Comparison of ENCODE assay signal across 1 cellular context in the genomic region with DNA sequence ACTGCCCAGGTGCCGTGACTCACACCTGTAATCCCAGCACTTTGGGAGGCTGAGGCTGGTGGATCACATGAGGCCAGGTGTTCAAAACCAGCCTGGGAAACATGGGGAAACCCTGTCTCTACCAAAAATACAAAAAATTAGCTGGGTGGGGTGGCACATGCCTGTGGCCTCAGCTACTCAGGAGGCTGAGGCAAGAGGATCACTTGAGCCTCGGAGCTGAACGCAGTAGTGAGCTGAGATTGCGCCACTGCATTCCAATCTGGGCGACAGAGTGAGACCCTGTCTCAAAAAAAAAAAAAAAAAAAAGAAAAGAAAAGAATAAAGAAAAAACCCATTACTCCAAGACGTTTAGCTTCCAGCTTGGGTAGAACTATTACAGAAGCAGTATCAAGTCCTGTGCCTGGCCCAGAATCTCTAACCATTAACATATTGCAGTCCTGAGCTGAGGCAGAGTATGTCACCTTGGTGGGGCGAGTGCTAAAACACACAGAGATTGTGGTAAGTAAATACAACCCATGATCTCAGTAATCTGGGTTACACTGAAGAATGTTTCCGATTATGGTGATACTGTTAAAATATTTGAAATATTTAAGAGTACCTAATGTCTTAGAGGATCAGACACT.
TF ChIP-seq lines count a peak whose summit lies in the region.

No MANE protein-coding gene starts in this region.

TF ChIP-seq in HepG2, 621 proteins besides CTCF, POLR2A, EP300 and RAD21 (continued from another document):
- TF ChIP-seq, protein P1, sequence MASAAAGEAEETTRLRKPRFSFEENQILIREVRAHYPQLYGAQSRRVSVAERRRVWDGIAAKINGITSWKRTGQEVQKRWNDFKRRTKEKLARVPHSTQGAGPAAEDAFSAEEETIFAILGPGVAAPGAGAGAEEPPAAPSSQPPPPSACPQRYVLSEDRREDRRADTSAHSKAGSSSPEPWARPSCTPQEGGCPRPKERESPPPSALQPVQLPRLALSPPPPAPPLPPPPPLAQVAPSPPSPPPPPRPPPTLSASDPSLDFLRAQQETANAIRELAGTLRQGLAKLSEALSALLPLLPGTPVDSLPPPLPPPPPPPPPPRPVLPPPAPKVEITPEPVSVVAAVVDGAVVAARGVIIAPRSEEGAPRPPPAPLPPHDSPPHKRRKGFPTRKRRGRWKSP (CRISPR knock-in tag; IDR thresholded peaks at IDR 0.05): no peak
- TF ChIP-seq STAT5B (CRISPR knock-in tag; IDR thresholded peaks at IDR 0.05) (no peak), FOXA3 (CRISPR knock-in tag; IDR thresholded peaks at IDR 0.05) (0 out of 2 replicates have a peak, but pooled peaks have one; percentile 12), MATR3 (CRISPR knock-in tag; IDR thresholded peaks at IDR 0.05) (no peak), CEBPG (CRISPR knock-in tag; IDR thresholded peaks at IDR 0.05) (0 out of 2 replicates have a peak, but pooled peaks have one; percentile 18), SCMH1 (CRISPR knock-in tag; IDR thresholded peaks at IDR 0.05; ENCODE audit: borderline replicate concordance) (no peak), ISL2 (CRISPR knock-in tag; IDR thresholded peaks at IDR 0.05) (no peak), ZNF878 (CRISPR knock-in tag; IDR thresholded peaks at IDR 0.05) (no peak)
